Comparison of ENCODE assay signal across 17 cellular contexts in the genomic region with DNA sequence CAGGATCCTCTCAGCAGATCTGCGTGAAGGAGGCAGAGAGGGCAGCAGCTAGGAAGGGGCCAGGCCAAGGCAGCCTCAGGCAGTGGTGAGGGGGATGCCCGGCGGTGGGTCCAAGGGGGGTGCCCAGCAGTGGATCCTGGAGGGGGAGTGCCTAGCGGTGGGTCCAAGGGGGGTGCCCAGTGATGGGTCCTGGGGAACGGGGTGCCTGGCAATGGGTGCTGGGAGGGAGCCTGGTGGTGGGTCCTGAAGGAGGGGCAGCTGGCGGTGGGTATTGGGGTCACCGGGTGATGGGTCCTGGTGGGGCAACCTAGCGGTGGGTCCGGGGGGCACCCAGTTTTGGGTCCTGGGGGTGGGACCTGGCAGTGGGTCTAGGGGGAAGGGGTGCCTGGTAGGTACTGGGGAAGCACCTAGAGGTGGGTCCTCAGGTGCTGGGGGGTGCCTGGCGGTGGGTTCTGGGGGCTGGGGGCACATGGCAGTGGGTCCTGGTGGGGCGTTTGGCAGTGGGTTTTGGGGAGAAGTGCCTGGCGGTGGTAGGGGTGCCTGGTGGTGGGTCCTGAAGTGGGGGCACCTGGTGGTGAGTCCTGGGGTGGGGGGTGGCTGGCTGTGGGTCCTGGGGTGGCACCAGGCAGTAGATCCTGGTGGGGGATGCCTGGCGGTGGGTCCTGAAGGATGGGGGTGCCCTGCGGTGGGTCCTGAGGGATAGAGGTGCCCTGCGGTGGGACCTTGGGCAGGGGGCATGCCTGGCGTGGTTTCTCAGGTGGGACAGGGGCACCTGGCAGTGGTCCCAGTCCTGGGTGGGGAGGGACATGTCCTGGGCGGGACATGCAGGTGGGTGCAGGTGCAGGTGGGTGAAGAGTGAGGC. TPM values are rescaled to one million over a fixed set of nuclear protein-coding genes. Genes with fewer than 3 reads are reported as not detected.
DNase-seq lines count a peak whose midpoint lies in the region; ATAC-seq and TF ChIP-seq lines count a peak whose summit lies in the region.
"Had no signal": no experiment of that assay in that cellular context is flagged by ENCODE, and none has a peak within 500 bp of the region (broad histone marks: within the 10 kb centered on the region; RNA-seq: fewer than 3 reads in every experiment).

No MANE protein-coding gene starts in this region.

- TF ChIP-seq CTCF in KMS-11 (conservative IDR thresholded peaks at IDR 0.05; ENCODE audit: low read depth, low read length), result no peak

- peaks cover 47% of the 10 kb centered on the region for H3K79me2 ChIP-seq in KMS-11 (ENCODE audit: insufficient read depth, low read depth)

- peaks cover 0 to 6% (median 0%) of the 10 kb centered on the region in 11 experiments; a peak in 1 of 22 replicates for H3K9me3 ChIP-seq in BLaER1 treated with 17β-estradiol and CSF1 and Interleukin-3, amounts not matched to agents 10 nM and 100 nM (replicated peaks in 1 of 11)
- no peaks in the 10 kb centered on the region for H3K9me3 ChIP-seq in right cardiac atrium (ENCODE audit: control insufficient read depth, low read length)

- DNase-seq in right cardiac atrium (peak in 2 of 3 donors; percentile 46 to 60), sciatic nerve (ENCODE audit: low spot score) (peak; percentile 51), T-helper 1 cell (no peak)
- no peak for DNase-seq in stimulated activated CD4-positive, alpha-beta T cell treated with anti-CD3 and anti-CD28 coated beads, Interleukin-1b, Interleukin-23, amount 100 ng/mL, for 48 hours
- DNase-seq: C1 segment of cervical spinal cord, DMS 273 treated with DMSO at 0.1 percent for 48 hours, NCI-H187 treated with DMSO at 0.1 percent for 48 hours, NCI-H2171 treated with DMSO at 0.1 percent for 48 hours, NCI-H774, SHP77 treated with DMSO at 0.1 percent for 48 hours had no signal

- H4K20me1 ChIP-seq in BLaER1 treated with 17β-estradiol and CSF1 and Interleukin-3, amounts not matched to agents 10 nM and 100 nM, result peaks cover 0 to 36% (median 0%) of the 10 kb centered on the region in 11 experiments; a peak in 6 of 22 replicates
- no peaks in the 10 kb centered on the region for H4K20me1 ChIP-seq in KMS-11 (ENCODE audit: insufficient read depth)

- H3K9ac ChIP-seq in BLaER1 treated with 17β-estradiol and CSF1 and Interleukin-3, amounts not matched to agents 10 nM and 100 nM, result peak overlapping the region in 6 of 11 experiments; percentile 40 to 83 (median 76); a peak in 12 of 22 replicates
- peak overlapping the region; percentile 73; the same call in 1 of the 2 replicates for H3K9ac ChIP-seq in KMS-11

- no peak overlapping the region for H2AFZ ChIP-seq in KMS-11 (ENCODE audit: low read depth)

- H3K4me2 ChIP-seq in BLaER1 treated with 17β-estradiol and CSF1 and Interleukin-3, amounts not matched to agents 10 nM and 100 nM, result peak overlapping the region; percentile 65 to 100 (median 90)
- H3K4me2 ChIP-seq in KMS-11, result peak overlapping the region; percentile 99

- no peak for ATAC-seq in right cardiac atrium
- no peak for ATAC-seq in sciatic nerve
- ATAC-seq in HG02981 (IDR thresholded peaks at IDR 0.05; ENCODE audit: unreplicated experiment), result no peak
- no peak for ATAC-seq in HG03280 (IDR thresholded peaks at IDR 0.05; ENCODE audit: unreplicated experiment)
- ATAC-seq: HepG2, Panc1 had no signal

- H3K4me1 ChIP-seq in BLaER1 treated with 17β-estradiol and CSF1 and Interleukin-3, amounts not matched to agents 10 nM and 100 nM, result peaks cover 40 to 83% (median 79%) of the 10 kb centered on the region in 10 experiments
- H3K4me1 ChIP-seq in KMS-11 (ENCODE audit: low read depth, poor library complexity, severe bottlenecking) (peaks cover 46% of the 10 kb centered on the region), right cardiac atrium (ENCODE audit: control insufficient read depth, insufficient read depth, low read length) (peaks cover 3% of the 10 kb centered on the region)

- H3K27ac ChIP-seq in BLaER1 treated with 17β-estradiol and CSF1 and Interleukin-3, amounts not matched to agents 10 nM and 100 nM, result peak overlapping the region in 6 of 11 experiments; percentile 57 to 85 (median 76); a peak in 14 of 22 replicates
- H3K27ac ChIP-seq in KMS-11 (no peak overlapping the region), right cardiac atrium (ENCODE audit: low read length) (peak overlapping the region; percentile 34)

- peaks cover 0 to 33% (median 2%) of the 10 kb centered on the region in 11 experiments; a peak in 10 of 22 replicates for H3K36me3 ChIP-seq in BLaER1 treated with 17β-estradiol and CSF1 and Interleukin-3, amounts not matched to agents 10 nM and 100 nM
- peaks cover 5% of the 10 kb centered on the region; the same call in 1 of the 2 replicates for H3K36me3 ChIP-seq in KMS-11 (ENCODE audit: insufficient read depth)

- WGBS in right cardiac atrium, result 89% methylated on average over 17 of the region's 17 CpGs

- H3K27me3 ChIP-seq in BLaER1 treated with 17β-estradiol and CSF1 and Interleukin-3, amounts not matched to agents 10 nM and 100 nM, result peaks cover 0 to 50% (median 0%) of the 10 kb centered on the region in 11 experiments; a peak in 11 of 22 replicates
- H3K27me3 ChIP-seq in KMS-11 (ENCODE audit: insufficient read depth, low read depth), result no peaks in the 10 kb centered on the region
- no peaks in the 10 kb centered on the region for H3K27me3 ChIP-seq in right cardiac atrium (ENCODE audit: control insufficient read depth, insufficient read depth)

- intact Hi-C loops in right cardiac atrium (cut with DNase I) (no loop called here), sciatic nerve (cut with DNase I) (no loop called here)

- peak overlapping the region in 6 of 10 experiments; percentile 35 to 75 (median 58); a peak in 11 of 20 replicates for H3K4me3 ChIP-seq in BLaER1 treated with 17β-estradiol and CSF1 and Interleukin-3, amounts not matched to agents 10 nM and 100 nM
- no peak overlapping the region for H3K4me3 ChIP-seq in KMS-11 (IDR thresholded peaks at IDR 0.05; ENCODE audit: insufficient read depth, low read depth, low read length)
- H3K4me3 ChIP-seq in right cardiac atrium (ENCODE audit: low read length), result peak overlapping the region; percentile 3

RNA-seq across cellular contexts. Expression of a gene that starts 1.9 kb away (rescaled TPM):
- total RNA-seq in right cardiac atrium (10 to 100 TPM in 3 of 4 donors, 1 to 10 TPM in 1; 6.3 to 51.1 (median 30.8) TPM), sciatic nerve (not detected)
- polyA plus RNA-seq in right cardiac atrium, result 47.6 TPM
- total RNA-seq: HepG2, NCI-H460 had no signal
- polyA plus RNA-seq: HepG2 had no signal

RNA-seq across cellular contexts. Expression of a gene that starts 24.8 kb away (rescaled TPM):
- total RNA-seq in right cardiac atrium (1 to 10 TPM; 8.1 to 9.8 (median 8.6) TPM), sciatic nerve (9.0 TPM)
- polyA plus RNA-seq in right cardiac atrium, result 6.1 TPM

RNA-seq across cellular contexts. Expression of a gene that starts 24.9 kb away (rescaled TPM):
- total RNA-seq in right cardiac atrium, result 100 to 1,000 TPM; 370 to 452 (median 422) TPM
- polyA plus RNA-seq in right cardiac atrium, result 605 TPM
- 105 TPM for total RNA-seq in sciatic nerve

Comparison
In these comparisons a context has a peak if more than half of its experiments do, and no peak if none do; other contexts are left out.
1. DNase-seq: peak in right cardiac atrium (2 of 3) and sciatic nerve (single experiment); none in T-helper 1 cell (0 of 5) and stimulated activated CD4-positive, alpha-beta T cell treated with anti-CD3 and anti-CD28 coated beads, Interleukin-1b, Interleukin-23, amount 100 ng/mL, for 48 hours (single experiment).